ENCODE assay signal across 8 cellular contexts in the genomic region with DNA sequence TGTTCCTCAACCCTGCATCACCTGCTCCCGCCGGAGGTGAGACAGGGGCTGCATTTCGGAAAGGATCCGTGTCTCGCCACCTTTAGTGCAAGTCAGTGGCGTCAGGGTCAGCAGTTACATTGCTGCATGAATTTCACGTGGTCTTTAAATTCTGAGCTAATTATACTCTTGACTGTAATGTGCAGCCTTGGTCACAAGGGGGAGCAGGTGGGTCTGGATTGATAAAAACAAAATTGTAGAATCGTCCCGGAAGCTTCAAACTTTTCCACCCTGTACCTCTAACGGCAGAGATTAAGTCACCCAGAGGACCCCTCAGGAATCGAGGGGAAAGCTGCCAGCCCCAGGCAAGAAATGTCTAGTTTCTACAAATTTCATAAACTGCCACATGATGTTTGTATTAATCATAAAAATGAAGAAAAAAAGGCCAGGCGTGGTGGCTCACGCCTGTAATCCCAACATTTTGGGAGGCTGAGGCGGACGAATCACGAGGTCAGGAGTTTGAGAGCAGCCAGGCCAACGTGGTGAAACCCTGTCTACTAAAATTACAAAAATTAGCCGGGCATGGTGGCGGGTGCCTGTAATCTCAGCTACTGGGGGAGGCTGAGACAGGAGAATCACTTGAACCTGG. TPM values are rescaled to one million over a fixed set of nuclear protein-coding genes. Genes with fewer than 3 reads are reported as not detected.
DNase-seq lines count a peak whose midpoint lies in the region; ATAC-seq and TF ChIP-seq lines count a peak whose summit lies in the region.

No MANE protein-coding gene starts in this region.

- TF ChIP-seq CTCF in GM13976 (IDR thresholded peaks at IDR 0.05; ENCODE audit: borderline replicate concordance, control extremely low read depth, extremely low read depth, insufficient read depth, missing control alignments) (peak; percentile 75), colonic mucosa (IDR thresholded peaks at IDR 0.05) (peak; percentile 79), lower leg skin (IDR thresholded peaks at IDR 0.05) (peak in 2 of 3 donors; percentile 46 to 76)

- no peak overlapping the region for H3K9ac ChIP-seq in colonic mucosa (ENCODE audit: low read depth in 2 of 2, low read length in 2 of 2)

- H3K4me3 ChIP-seq in colonic mucosa, result no peak overlapping the region
- H3K4me3 ChIP-seq in lower leg skin (ENCODE audit: low read depth, poor library complexity, severe bottlenecking), result no peak overlapping the region

- in situ Hi-C loops in ACHN (cut with HindIII; ENCODE audit: low pct_ligation_motif_present, low pct_unique_long_range_greater_than_20kb, low sequenced_read_pairs), result no loop called here
- in situ Hi-C loops in GM13976 (cut with MboI; ENCODE audit: low sequenced_read_pairs, unreplicated experiment), result no loop called here

- peak overlapping the region; percentile 40 for H3K27ac ChIP-seq in colonic mucosa

- H3K9me3 ChIP-seq in colonic mucosa, result no peaks in the 10 kb centered on the region

- peak; percentile 75 for DNase-seq in ACHN
- DNase-seq in GM13976 (ENCODE audit: low spot score), result peak; percentile 82
- DNase-seq in NCI-H2227 treated with DMSO at 0.1 percent for 48 hours (lab: John Stamatoyannopoulos, UW), result peak; percentile 57
- DNase-seq in activated CD4-positive, alpha-beta T cell treated with anti-CD3 and anti-CD28 coated beads for 24 hours (ENCODE audit: low read depth in 2 of 2), result peak; percentile 76 to 81
- DNase-seq in colonic mucosa, result peak; percentile 92
- peak; percentile 91 to 97 for DNase-seq in lower leg skin (ENCODE audit: low spot score in 2 of 2)
- peak; percentile 79 for DNase-seq in stimulated activated CD8-positive, alpha-beta memory T cell treated with anti-CD3 and anti-CD28 coated beads, Interleukin-12 subunit alpha, Interleukin-12 subunit beta, amount 100 ng/mL, for 1 hour (ENCODE audit: low read depth)

- intact Hi-C loops in colonic mucosa (cut with DNase I) (loop anchor here (1.0 kb wide), 1 partner anchor 33 kb away; no protein-coding TSS in a partner anchor), lower leg skin (cut with DNase I; ENCODE audit: low total_unique reads) (loop anchor here (2.0 kb wide), 1 partner anchor 34 kb away; no protein-coding TSS in a partner anchor)

- no peak for ATAC-seq in HG03432 (IDR thresholded peaks at IDR 0.05; ENCODE audit: unreplicated experiment)

- WGBS in lower leg skin, 2 donors, result 32 to 34% methylated on average over 19 of the region's 19 CpGs

- H3K27me3 ChIP-seq in colonic mucosa, result no peaks in the 10 kb centered on the region

- H3K4me1 ChIP-seq in colonic mucosa, result no peaks in the 10 kb centered on the region

- no peak for TF ChIP-seq POLR2A in lower leg skin (IDR thresholded peaks at IDR 0.05)

- peaks cover 1% of the 10 kb centered on the region for H3K36me3 ChIP-seq in colonic mucosa

RNA-seq across cellular contexts. Expression of a gene that starts 20.2 kb away (rescaled TPM):
- 10 to 100 TPM; 19.5 to 21.7 TPM for total RNA-seq in colonic mucosa
- 10 to 100 TPM; 11.2 to 33.0 (median 14.4) TPM for total RNA-seq in lower leg skin

RNA-seq across cellular contexts. Expression of a gene that starts 45.5 kb away (rescaled TPM):
- total RNA-seq in colonic mucosa (10 to 100 TPM; 27.2 to 37.3 TPM), lower leg skin (10 to 100 TPM; 26.4 to 46.6 (median 33.7) TPM)
